Comparison of ENCODE assay signal across 17 cellular contexts in the genomic region with DNA sequence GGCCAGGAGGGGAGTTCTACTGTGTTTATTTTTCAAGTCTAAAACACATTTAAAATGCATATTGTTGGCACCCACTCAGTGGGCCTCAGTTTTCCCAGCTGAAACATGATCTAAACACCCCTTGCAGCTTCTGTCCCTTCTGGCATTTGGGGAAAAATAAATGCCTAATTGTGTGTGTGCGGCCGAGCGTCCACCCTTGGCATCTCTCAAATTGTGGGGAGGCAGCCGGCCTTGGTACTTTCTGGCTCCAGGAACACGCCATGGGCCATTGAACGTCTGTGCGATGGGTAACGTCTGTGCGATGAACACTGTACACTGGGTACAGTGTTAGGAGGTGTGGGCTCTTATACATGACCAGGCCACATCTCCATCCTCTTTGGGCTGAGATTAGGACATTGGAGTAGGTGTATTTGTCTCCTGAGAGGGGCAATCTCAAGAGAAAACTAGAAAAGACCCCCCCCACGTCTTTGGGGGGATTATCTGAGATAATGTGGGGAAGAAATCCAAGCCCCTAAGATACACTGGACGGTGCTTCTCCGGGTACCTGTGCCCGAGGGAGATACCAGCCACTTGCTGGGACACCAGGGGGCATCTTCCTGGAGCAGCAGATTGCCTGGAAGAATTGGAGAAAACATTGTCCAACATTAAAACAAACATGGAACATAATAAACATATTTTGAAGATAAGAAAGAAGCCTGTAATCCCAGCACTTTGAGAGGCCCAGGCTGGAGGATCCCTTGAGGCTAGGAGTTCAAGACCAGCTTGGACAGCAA. TPM values are rescaled to one million over a fixed set of nuclear protein-coding genes. Genes with fewer than 3 reads are reported as not detected.
DNase-seq lines count a peak whose midpoint lies in the region; ATAC-seq and TF ChIP-seq lines count a peak whose summit lies in the region.
"Had no signal": no experiment of that assay in that cellular context is flagged by ENCODE, and none has a peak within 500 bp of the region (broad histone marks: within the 10 kb centered on the region; RNA-seq: fewer than 3 reads in every experiment).

No MANE protein-coding gene starts in this region.

- H3K27ac ChIP-seq in angular gyrus (ENCODE audit: low read depth, low read length) (peak overlapping the region; percentile 24), testis (no peak overlapping the region), adrenal gland (no peak overlapping the region)
- H3K27ac ChIP-seq: body of pancreas, gastroesophageal sphincter had no signal

- no peaks in the 10 kb centered on the region for H3K27me3 ChIP-seq in testis
- no peaks in the 10 kb centered on the region for H3K27me3 ChIP-seq in adrenal gland
- H3K27me3 ChIP-seq: body of pancreas, gastroesophageal sphincter had no signal

- H3K4me1 ChIP-seq in testis (no peaks in the 10 kb centered on the region), adrenal gland (replicated peaks in 1 of 2) (no peaks in the 10 kb centered on the region)
- H3K4me1 ChIP-seq: body of pancreas, gastroesophageal sphincter had no signal

- H3K36me3 Mint-ChIP-seq in HFFc6 (ENCODE audit: low read depth), result no peaks in the 10 kb centered on the region
- H3K36me3 Mint-ChIP-seq: CD4-positive, CD25-positive, alpha-beta regulatory T cell had no signal

- WGBS in testis, 2 donors, result 79 to 82% methylated on average over 13 of the region's 13 CpGs
- 75 to 82% (median 79%) methylated on average over 8 to 13 of the region's 13 CpGs for WGBS in adrenal gland, 4 donors

- H3K4me3 ChIP-seq in foreskin fibroblast (ENCODE audit: low read depth in 1 of 2, low read length in 2 of 2) (no peak overlapping the region), testis (no peak overlapping the region), adrenal gland (no peak overlapping the region)
- H3K4me3 ChIP-seq: body of pancreas, gastroesophageal sphincter, mucosa of descending colon had no signal

- intact Hi-C loops in testis (cut with DNase I; ENCODE audit: low total_unique reads) (no loop called here), adrenal gland (cut with DNase I) (no loop called here)

- TF ChIP-seq CTCF in HFFc6 (IDR thresholded peaks at IDR 0.05), result peak; percentile 46; the same call in 1 of the 2 replicates
- TF ChIP-seq CTCF in foreskin fibroblast (IDR thresholded peaks at IDR 0.05; ENCODE audit: low read depth, low read length), result peak; percentile 12
- TF ChIP-seq CTCF in testis (IDR thresholded peaks at IDR 0.05), result no peak
- no peak for TF ChIP-seq CTCF in adrenal gland (IDR thresholded peaks at IDR 0.05)

- H3K27ac Mint-ChIP-seq in HFFc6, result no peak overlapping the region
- H3K27ac Mint-ChIP-seq: CD4-positive, CD25-positive, alpha-beta regulatory T cell; effector memory CD8-positive, alpha-beta T cell; stimulated activated naive CD8-positive, alpha-beta T cell treated with anti-CD3 and anti-CD28 coated beads, Interleukin-15, Interleukin-2, amounts not matched to agents 100 ng/mL and 50 ng/mL, for 24 hours had no signal

- TF ChIP-seq POLR2A in testis (IDR thresholded peaks at IDR 0.05), result no peak
- TF ChIP-seq POLR2A in adrenal gland (IDR thresholded peaks at IDR 0.05), result no peak

- DNase-seq in HFFc6 (no peak), foreskin fibroblast (peak in 1 of 2 donors; percentile 31), testis (peak; percentile 29), adrenal gland (no peak)
- DNase-seq in activated CD4-positive, CD25-positive, alpha-beta regulatory T cell (lab: John Stamatoyannopoulos, UW), result no peak
- DNase-seq: activated gamma-delta T cell treated with Interleukin-2 at 50 U/mL for 16 hours; body of pancreas; CD4-positive, CD25-positive, alpha-beta regulatory T cell; effector memory CD8-positive, alpha-beta T cell; mucosa of descending colon; NCI-H187 treated with DMSO at 0.1 percent for 48 hours; NCI-H524 treated with DMSO at 0.1 percent for 48 hours; small intestine had no signal

- H3K9me3 ChIP-seq in testis (no peaks in the 10 kb centered on the region), adrenal gland (replicated peaks in 1 of 3) (no peaks in the 10 kb centered on the region)
- H3K9me3 ChIP-seq: body of pancreas, gastroesophageal sphincter, mucosa of descending colon had no signal

- ATAC-seq in GM21723 (IDR thresholded peaks at IDR 0.05; ENCODE audit: unreplicated experiment), result no peak
- ATAC-seq: body of pancreas; effector memory CD8-positive, alpha-beta T cell; gastroesophageal sphincter; mucosa of descending colon had no signal

- peaks cover 22% of the 10 kb centered on the region for H3K4me1 Mint-ChIP-seq in HFFc6 (ENCODE audit: low read depth)
- H3K4me1 Mint-ChIP-seq: CD4-positive, CD25-positive, alpha-beta regulatory T cell had no signal

- peaks cover 13% of the 10 kb centered on the region for H3K27me3 Mint-ChIP-seq in HFFc6 (ENCODE audit: insufficient read depth)
- H3K27me3 Mint-ChIP-seq: stimulated activated naive CD8-positive, alpha-beta T cell treated with anti-CD3 and anti-CD28 coated beads, Interleukin-15, Interleukin-2, amounts not matched to agents 100 ng/mL and 50 ng/mL, for 24 hours had no signal

- no peak overlapping the region for H3K4me3 Mint-ChIP-seq in HFFc6
- H3K4me3 Mint-ChIP-seq: CD4-positive, CD25-positive, alpha-beta regulatory T cell; effector memory CD8-positive, alpha-beta T cell; stimulated activated naive CD8-positive, alpha-beta T cell treated with anti-CD3 and anti-CD28 coated beads, Interleukin-15, Interleukin-2, amounts not matched to agents 100 ng/mL and 50 ng/mL, for 24 hours had no signal

- no peaks in the 10 kb centered on the region for H3K9me3 Mint-ChIP-seq in HFFc6
- H3K9me3 Mint-ChIP-seq: CD4-positive, CD25-positive, alpha-beta regulatory T cell; effector memory CD8-positive, alpha-beta T cell; stimulated activated naive CD8-positive, alpha-beta T cell treated with anti-CD3 and anti-CD28 coated beads, Interleukin-15, Interleukin-2, amounts not matched to agents 100 ng/mL and 50 ng/mL, for 24 hours had no signal

- H3K36me3 ChIP-seq in testis (ENCODE audit: low read depth, missing control alignments), result no peaks in the 10 kb centered on the region
- no peaks in the 10 kb centered on the region for H3K36me3 ChIP-seq in adrenal gland (replicated peaks in 1 of 2)
- H3K36me3 ChIP-seq: gastroesophageal sphincter had no signal

RNA-seq across cellular contexts. Expression of gene RAB11FIP4, which starts 54.9 kb away (rescaled TPM):
- total RNA-seq in HFFc6 (2021; fragmentation: NEBNext Ultra II Directional; extraction: Animal tissue kit (Norgen Biotek cat#: 25700)), result under 1 TPM; 0.02 to 0.38 (median 0.09) TPM
- total RNA-seq in testis (10 to 100 TPM; 44.3 to 90.2 TPM), adrenal gland (1 to 10 TPM in 7 of 8 donors, under 1 TPM in 1; 0.48 to 3.8 (median 2.5) TPM)
- polyA plus RNA-seq in testis (ENCODE audit: insufficient read depth, low read depth, low replicate concordance) (104 TPM), adrenal gland (1 to 10 TPM in 1 of 3 donors, under 1 TPM in 2; 0.54 to 2.1 (median 0.92) TPM)

Comparison
In these comparisons a context has a peak if more than half of its experiments do, and no peak if none do; other contexts are left out.
1. CTCF ChIP-seq: peak in HFFc6 (single experiment) and foreskin fibroblast (single experiment); none in testis (0 of 3) and adrenal gland (0 of 6).
2. RNA of gene RAB11FIP4, which starts 54.9 kb away (total RNA-seq): 44.3 to 90.2 TPM in testis; 0.48 to 3.8 TPM in adrenal gland and 0.02 to 0.38 TPM in HFFc6; every median in the first group is over 4 times any median in the second.